1 cellular context compared by ENCODE assay signal in the genomic region with DNA sequence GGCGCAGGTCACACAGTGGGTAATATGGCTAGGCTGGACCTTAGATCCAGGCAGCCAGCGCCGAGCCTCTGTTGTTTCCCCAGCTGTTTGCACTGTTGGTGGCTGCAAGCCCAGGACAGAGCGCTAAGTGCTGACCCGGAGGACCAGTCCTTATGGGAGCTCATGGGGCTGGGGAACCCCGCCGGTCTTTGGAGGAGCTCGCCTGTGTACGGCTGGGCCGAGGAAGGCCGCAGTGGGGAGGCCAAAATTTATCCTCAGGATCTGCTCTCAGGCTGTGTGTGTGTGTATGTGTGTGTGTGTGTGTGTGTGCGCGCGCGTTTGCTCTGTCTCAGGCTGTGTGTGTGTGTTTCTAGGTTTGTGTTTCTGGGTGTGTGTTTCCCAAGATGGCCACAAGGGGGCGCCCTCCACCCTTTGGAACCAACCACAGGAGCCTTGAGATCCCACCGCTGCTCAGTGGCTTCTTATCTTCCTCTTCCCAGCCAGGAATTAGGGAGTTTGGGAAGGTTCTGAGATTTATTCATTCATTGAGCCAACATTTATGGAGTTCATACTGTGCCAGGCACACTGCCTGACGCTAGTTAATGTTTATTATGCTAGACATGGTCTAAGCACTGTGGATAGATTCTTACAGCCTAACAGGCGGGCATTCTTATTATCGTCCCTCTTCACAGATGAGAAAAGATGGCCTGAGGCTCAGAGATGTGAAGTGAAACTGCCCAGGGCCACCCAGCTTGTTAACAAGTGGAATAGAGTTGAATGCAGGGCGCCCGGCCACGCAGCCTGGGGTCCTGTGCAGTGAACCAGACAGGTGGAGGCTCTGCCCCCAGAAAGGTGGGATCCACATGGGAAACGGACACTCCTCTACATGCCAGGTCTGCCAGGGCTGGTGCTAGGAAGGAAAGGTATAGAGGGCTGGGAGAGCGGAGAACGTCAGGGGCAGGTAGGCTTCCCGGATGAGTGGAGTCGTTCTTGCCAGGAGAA.
TF ChIP-seq lines count a peak whose summit lies in the region.

No MANE protein-coding gene starts in this region.

TF ChIP-seq in K562, 482 proteins besides CTCF, POLR2A, EP300 and RAD21 (continued from another document):
- TF ChIP-seq, protein P1, sequence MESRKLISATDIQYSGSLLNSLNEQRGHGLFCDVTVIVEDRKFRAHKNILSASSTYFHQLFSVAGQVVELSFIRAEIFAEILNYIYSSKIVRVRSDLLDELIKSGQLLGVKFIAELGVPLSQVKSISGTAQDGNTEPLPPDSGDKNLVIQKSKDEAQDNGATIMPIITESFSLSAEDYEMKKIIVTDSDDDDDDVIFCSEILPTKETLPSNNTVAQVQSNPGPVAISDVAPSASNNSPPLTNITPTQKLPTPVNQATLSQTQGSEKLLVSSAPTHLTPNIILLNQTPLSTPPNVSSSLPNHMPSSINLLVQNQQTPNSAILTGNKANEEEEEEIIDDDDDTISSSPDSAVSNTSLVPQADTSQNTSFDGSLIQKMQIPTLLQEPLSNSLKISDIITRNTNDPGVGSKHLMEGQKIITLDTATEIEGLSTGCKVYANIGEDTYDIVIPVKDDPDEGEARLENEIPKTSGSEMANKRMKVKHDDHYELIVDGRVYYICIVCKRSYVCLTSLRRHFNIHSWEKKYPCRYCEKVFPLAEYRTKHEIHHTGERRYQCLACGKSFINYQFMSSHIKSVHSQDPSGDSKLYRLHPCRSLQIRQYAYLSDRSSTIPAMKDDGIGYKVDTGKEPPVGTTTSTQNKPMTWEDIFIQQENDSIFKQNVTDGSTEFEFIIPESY (CRISPR knock-in tag; IDR thresholded peaks at IDR 0.05), result peak; percentile 74
- TF ChIP-seq HOXB6 (CRISPR knock-in tag; IDR thresholded peaks at IDR 0.05; ENCODE audit: borderline replicate concordance), result no peak
- TF ChIP-seq, protein P2, sequence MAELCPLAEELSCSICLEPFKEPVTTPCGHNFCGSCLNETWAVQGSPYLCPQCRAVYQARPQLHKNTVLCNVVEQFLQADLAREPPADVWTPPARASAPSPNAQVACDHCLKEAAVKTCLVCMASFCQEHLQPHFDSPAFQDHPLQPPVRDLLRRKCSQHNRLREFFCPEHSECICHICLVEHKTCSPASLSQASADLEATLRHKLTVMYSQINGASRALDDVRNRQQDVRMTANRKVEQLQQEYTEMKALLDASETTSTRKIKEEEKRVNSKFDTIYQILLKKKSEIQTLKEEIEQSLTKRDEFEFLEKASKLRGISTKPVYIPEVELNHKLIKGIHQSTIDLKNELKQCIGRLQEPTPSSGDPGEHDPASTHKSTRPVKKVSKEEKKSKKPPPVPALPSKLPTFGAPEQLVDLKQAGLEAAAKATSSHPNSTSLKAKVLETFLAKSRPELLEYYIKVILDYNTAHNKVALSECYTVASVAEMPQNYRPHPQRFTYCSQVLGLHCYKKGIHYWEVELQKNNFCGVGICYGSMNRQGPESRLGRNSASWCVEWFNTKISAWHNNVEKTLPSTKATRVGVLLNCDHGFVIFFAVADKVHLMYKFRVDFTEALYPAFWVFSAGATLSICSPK (IDR thresholded peaks at IDR 0.05; ENCODE audit: borderline replicate concordance), result no peak
- TF ChIP-seq, protein P3, sequence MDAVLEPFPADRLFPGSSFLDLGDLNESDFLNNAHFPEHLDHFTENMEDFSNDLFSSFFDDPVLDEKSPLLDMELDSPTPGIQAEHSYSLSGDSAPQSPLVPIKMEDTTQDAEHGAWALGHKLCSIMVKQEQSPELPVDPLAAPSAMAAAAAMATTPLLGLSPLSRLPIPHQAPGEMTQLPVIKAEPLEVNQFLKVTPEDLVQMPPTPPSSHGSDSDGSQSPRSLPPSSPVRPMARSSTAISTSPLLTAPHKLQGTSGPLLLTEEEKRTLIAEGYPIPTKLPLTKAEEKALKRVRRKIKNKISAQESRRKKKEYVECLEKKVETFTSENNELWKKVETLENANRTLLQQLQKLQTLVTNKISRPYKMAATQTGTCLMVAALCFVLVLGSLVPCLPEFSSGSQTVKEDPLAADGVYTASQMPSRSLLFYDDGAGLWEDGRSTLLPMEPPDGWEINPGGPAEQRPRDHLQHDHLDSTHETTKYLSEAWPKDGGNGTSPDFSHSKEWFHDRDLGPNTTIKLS (IDR thresholded peaks at IDR 0.05; ENCODE audit: borderline replicate concordance, low read depth), result no peak
- TF ChIP-seq, protein P4, sequence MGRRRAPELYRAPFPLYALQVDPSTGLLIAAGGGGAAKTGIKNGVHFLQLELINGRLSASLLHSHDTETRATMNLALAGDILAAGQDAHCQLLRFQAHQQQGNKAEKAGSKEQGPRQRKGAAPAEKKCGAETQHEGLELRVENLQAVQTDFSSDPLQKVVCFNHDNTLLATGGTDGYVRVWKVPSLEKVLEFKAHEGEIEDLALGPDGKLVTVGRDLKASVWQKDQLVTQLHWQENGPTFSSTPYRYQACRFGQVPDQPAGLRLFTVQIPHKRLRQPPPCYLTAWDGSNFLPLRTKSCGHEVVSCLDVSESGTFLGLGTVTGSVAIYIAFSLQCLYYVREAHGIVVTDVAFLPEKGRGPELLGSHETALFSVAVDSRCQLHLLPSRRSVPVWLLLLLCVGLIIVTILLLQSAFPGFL (CRISPR knock-in tag; IDR thresholded peaks at IDR 0.05), result no peak
- no peak for TF ChIP-seq FOS (IDR thresholded peaks at IDR 0.05; ENCODE audit: extremely low read depth, insufficient read length)
- TF ChIP-seq SREBF1 (IDR thresholded peaks at IDR 0.05; ENCODE audit: borderline replicate concordance, low read depth, low read length), result no peak
- TF ChIP-seq GABPB1 (CRISPR knock-in tag; IDR thresholded peaks at IDR 0.05), result peak; percentile 32; the same call in 1 of the 2 replicates
- TF ChIP-seq ELF1 (tag; IDR thresholded peaks at IDR 0.05), result no peak
- TF ChIP-seq ZNF23 (CRISPR knock-in tag; IDR thresholded peaks at IDR 0.05), result no peak
- TF ChIP-seq CAMTA2 (CRISPR knock-in tag; conservative IDR thresholded peaks at IDR 0.05), result no peak
- no peak for TF ChIP-seq BRD9 (IDR thresholded peaks at IDR 0.05; ENCODE audit: low read depth, partially characterized antibody)
- no peak for TF ChIP-seq ZNF212 (CRISPR knock-in tag; IDR thresholded peaks at IDR 0.05)
- no peak for TF ChIP-seq TEAD2 (tag; IDR thresholded peaks at IDR 0.05)
- TF ChIP-seq HNRNPK (IDR thresholded peaks at IDR 0.05; ENCODE audit: low read depth, low read length, poor library complexity, severe bottlenecking), result no peak
- TF ChIP-seq PPARD (CRISPR knock-in tag; IDR thresholded peaks at IDR 0.05), result no peak
- TF ChIP-seq, protein P5, sequence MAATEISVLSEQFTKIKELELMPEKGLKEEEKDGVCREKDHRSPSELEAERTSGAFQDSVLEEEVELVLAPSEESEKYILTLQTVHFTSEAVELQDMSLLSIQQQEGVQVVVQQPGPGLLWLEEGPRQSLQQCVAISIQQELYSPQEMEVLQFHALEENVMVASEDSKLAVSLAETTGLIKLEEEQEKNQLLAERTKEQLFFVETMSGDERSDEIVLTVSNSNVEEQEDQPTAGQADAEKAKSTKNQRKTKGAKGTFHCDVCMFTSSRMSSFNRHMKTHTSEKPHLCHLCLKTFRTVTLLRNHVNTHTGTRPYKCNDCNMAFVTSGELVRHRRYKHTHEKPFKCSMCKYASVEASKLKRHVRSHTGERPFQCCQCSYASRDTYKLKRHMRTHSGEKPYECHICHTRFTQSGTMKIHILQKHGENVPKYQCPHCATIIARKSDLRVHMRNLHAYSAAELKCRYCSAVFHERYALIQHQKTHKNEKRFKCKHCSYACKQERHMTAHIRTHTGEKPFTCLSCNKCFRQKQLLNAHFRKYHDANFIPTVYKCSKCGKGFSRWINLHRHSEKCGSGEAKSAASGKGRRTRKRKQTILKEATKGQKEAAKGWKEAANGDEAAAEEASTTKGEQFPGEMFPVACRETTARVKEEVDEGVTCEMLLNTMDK (IDR thresholded peaks at IDR 0.05; ENCODE audit: borderline replicate concordance, insufficient read depth, low read depth, low read length, poor library complexity, severe bottlenecking), result peak; percentile 76
- no peak for TF ChIP-seq ZNF507 (tag; conservative IDR thresholded peaks at IDR 0.05)
- peak; percentile 13; the same call in 1 of the 2 replicates for TF ChIP-seq CREM (IDR thresholded peaks at IDR 0.05; ENCODE audit: low read depth)
- 0 out of 4 replicates have a peak, but pooled peaks of 1 of the 2 experiments have one; percentile 28 for TF ChIP-seq HDAC1 (IDR thresholded peaks at IDR 0.05)
- TF ChIP-seq, protein P6, sequence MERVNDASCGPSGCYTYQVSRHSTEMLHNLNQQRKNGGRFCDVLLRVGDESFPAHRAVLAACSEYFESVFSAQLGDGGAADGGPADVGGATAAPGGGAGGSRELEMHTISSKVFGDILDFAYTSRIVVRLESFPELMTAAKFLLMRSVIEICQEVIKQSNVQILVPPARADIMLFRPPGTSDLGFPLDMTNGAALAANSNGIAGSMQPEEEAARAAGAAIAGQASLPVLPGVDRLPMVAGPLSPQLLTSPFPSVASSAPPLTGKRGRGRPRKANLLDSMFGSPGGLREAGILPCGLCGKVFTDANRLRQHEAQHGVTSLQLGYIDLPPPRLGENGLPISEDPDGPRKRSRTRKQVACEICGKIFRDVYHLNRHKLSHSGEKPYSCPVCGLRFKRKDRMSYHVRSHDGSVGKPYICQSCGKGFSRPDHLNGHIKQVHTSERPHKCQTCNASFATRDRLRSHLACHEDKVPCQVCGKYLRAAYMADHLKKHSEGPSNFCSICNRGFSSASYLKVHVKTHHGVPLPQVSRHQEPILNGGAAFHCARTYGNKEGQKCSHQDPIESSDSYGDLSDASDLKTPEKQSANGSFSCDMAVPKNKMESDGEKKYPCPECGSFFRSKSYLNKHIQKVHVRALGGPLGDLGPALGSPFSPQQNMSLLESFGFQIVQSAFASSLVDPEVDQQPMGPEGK (CRISPR knock-in tag; IDR thresholded peaks at IDR 0.05; ENCODE audit: borderline replicate concordance), result no peak
- no peak for TF ChIP-seq RBM15 (IDR thresholded peaks at IDR 0.05; ENCODE audit: insufficient read depth, low read length)
- TF ChIP-seq ZNF253 (CRISPR knock-in tag; conservative IDR thresholded peaks at IDR 0.05), result no peak
- TF ChIP-seq ETV6 (IDR thresholded peaks at IDR 0.05; ENCODE audit: borderline replicate concordance in 1 of 2, low read depth in 2 of 2, low read length in 1 of 2), result no peak
- no peak for TF ChIP-seq ETV6 (CRISPR knock-in tag; IDR thresholded peaks at IDR 0.05; ENCODE audit: borderline replicate concordance)
- no peak for TF ChIP-seq MAFG (tag; conservative IDR thresholded peaks at IDR 0.05)
- TF ChIP-seq NRF1 (conservative IDR thresholded peaks at IDR 0.05 in 1 of 2, IDR thresholded peaks at IDR 0.05 in 1 of 2), result peak; percentile 87 to 89
- TF ChIP-seq YBX1 (IDR thresholded peaks at IDR 0.05), result no peak
- no peak for TF ChIP-seq MCM2 (IDR thresholded peaks at IDR 0.05; ENCODE audit: low read depth)
- no peak for TF ChIP-seq BRD4 (IDR thresholded peaks at IDR 0.05)
- TF ChIP-seq SIRT6 (IDR thresholded peaks at IDR 0.05; ENCODE audit: low read depth, low read length), result no peak
- TF ChIP-seq, protein P7, sequence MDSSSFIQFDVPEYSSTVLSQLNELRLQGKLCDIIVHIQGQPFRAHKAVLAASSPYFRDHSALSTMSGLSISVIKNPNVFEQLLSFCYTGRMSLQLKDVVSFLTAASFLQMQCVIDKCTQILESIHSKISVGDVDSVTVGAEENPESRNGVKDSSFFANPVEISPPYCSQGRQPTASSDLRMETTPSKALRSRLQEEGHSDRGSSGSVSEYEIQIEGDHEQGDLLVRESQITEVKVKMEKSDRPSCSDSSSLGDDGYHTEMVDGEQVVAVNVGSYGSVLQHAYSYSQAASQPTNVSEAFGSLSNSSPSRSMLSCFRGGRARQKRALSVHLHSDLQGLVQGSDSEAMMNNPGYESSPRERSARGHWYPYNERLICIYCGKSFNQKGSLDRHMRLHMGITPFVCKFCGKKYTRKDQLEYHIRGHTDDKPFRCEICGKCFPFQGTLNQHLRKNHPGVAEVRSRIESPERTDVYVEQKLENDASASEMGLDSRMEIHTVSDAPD (CRISPR knock-in tag; IDR thresholded peaks at IDR 0.05), result no peak
- TF ChIP-seq, protein P8, sequence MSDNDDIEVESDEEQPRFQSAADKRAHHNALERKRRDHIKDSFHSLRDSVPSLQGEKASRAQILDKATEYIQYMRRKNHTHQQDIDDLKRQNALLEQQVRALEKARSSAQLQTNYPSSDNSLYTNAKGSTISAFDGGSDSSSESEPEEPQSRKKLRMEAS (CRISPR knock-in tag; IDR thresholded peaks at IDR 0.05), result no peak
- no peak for TF ChIP-seq HLTF (IDR thresholded peaks at IDR 0.05)
- TF ChIP-seq SP2 (IDR thresholded peaks at IDR 0.05; ENCODE audit: extremely low read depth, low read depth, low read length, poor library complexity, severe bottlenecking), result no peak
- TF ChIP-seq ZNF140 (CRISPR knock-in tag; IDR thresholded peaks at IDR 0.05), result no peak
- TF ChIP-seq ZNF282 (CRISPR knock-in tag; IDR thresholded peaks at IDR 0.05), result no peak
- TF ChIP-seq, protein P9, sequence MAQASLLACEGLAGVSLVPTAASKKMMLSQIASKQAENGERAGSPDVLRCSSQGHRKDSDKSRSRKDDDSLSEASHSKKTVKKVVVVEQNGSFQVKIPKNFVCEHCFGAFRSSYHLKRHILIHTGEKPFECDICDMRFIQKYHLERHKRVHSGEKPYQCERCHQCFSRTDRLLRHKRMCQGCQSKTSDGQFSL (CRISPR knock-in tag; IDR thresholded peaks at IDR 0.05), result no peak
- TF ChIP-seq, protein P9 (tag; IDR thresholded peaks at IDR 0.05), result no peak
- TF ChIP-seq, protein P10, sequence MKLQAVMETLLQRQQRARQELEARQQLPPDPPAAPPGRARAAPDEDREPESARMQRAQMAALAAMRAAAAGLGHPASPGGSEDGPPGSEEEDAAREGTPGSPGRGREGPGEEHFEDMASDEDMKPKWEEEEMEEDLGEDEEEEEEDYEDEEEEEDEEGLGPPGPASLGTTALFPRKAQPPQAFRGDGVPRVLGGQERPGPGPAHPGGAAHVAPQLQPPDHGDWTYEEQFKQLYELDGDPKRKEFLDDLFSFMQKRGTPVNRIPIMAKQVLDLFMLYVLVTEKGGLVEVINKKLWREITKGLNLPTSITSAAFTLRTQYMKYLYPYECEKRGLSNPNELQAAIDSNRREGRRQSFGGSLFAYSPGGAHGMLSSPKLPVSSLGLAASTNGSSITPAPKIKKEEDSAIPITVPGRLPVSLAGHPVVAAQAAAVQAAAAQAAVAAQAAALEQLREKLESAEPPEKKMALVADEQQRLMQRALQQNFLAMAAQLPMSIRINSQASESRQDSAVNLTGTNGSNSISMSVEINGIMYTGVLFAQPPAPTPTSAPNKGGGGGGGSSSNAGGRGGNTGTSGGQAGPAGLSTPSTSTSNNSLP (IDR thresholded peaks at IDR 0.05; ENCODE audit: borderline replicate concordance, low read depth, low read length), result no peak
- TF ChIP-seq, protein P11, sequence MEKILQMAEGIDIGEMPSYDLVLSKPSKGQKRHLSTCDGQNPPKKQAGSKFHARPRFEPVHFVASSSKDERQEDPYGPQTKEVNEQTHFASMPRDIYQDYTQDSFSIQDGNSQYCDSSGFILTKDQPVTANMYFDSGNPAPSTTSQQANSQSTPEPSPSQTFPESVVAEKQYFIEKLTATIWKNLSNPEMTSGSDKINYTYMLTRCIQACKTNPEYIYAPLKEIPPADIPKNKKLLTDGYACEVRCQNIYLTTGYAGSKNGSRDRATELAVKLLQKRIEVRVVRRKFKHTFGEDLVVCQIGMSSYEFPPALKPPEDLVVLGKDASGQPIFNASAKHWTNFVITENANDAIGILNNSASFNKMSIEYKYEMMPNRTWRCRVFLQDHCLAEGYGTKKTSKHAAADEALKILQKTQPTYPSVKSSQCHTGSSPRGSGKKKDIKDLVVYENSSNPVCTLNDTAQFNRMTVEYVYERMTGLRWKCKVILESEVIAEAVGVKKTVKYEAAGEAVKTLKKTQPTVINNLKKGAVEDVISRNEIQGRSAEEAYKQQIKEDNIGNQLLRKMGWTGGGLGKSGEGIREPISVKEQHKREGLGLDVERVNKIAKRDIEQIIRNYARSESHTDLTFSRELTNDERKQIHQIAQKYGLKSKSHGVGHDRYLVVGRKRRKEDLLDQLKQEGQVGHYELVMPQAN (IDR thresholded peaks at IDR 0.05; ENCODE audit: borderline replicate concordance), result no peak
